Comparison of ENCODE assay signal across 26 cellular contexts in genomic region chr16:19380316-19380715, GRCh38. TPM values are rescaled to one million over a fixed set of nuclear protein-coding genes. Genes with fewer than 3 reads are reported as not detected.
A peak's percentile ranks its signal among the peaks of the same experiment; 100 is the strongest.
DNase-seq lines count a peak whose midpoint lies in the region; ATAC-seq and TF ChIP-seq lines count a peak whose summit lies in the region.
"Had no signal": no experiment of that assay in that cellular context is flagged by ENCODE, and none has a peak within 500 bp of the region (broad histone marks: within the 10 kb centered on the region; RNA-seq: fewer than 3 reads in every experiment).

No MANE protein-coding gene starts in this region.

- H3K4me3 ChIP-seq in DND-41 (ENCODE audit: low read depth in 1 of 2, low read length in 2 of 2) (no peak overlapping the region), liver (ENCODE audit: low read depth in 1 of 3, low read length in 3 of 3) (no peak overlapping the region), dorsolateral prefrontal cortex (no peak overlapping the region)
- H3K4me3 ChIP-seq: A549, body of pancreas, heart left ventricle, K562, Peyer's patch, upper lobe of left lung had no signal

- TF ChIP-seq CTCF in DND-41 (IDR thresholded peaks at IDR 0.05; ENCODE audit: borderline replicate concordance, extremely low read depth, low read length, poor library complexity, severe bottlenecking) (no peak), liver (IDR thresholded peaks at IDR 0.05; ENCODE audit: low read depth, low read length, missing input control) (no peak), dorsolateral prefrontal cortex (IDR thresholded peaks at IDR 0.05 in 54 of 56, conservative IDR thresholded peaks at IDR 0.05 in 2 of 56; ENCODE audit: low read depth in 1 of 56, partially characterized antibody in 56 of 56) (no peak)

- H2AFZ ChIP-seq in DND-41 (ENCODE audit: low read depth, low read length): no peak overlapping the region

- H3K9ac ChIP-seq in DND-41 (ENCODE audit: low read depth, low read length) (no peak overlapping the region), liver (ENCODE audit: low read depth in 1 of 2, low read length in 2 of 2) (no peak overlapping the region)

- H3K27me3 ChIP-seq in DND-41 (ENCODE audit: insufficient read depth, low read length, poor library complexity) (no peaks in the 10 kb centered on the region), liver (ENCODE audit: control insufficient read depth in 4 of 4, insufficient read depth in 4 of 4, low read length in 3 of 4) (no peaks in the 10 kb centered on the region), dorsolateral prefrontal cortex (peaks cover 0 to 8% (median 0%) of the 10 kb centered on the region in 45 donors)
- H3K27me3 ChIP-seq: body of pancreas, Peyer's patch, upper lobe of left lung had no signal

- H3K4me2 ChIP-seq in DND-41 (ENCODE audit: insufficient read depth, low read length): no peak overlapping the region
- H3K4me2 ChIP-seq: A549 had no signal

- H3K4me1 ChIP-seq in DND-41 (ENCODE audit: insufficient read depth, low read length) (no peaks in the 10 kb centered on the region; the same call in 1 of the 2 replicates), liver (ENCODE audit: control insufficient read depth in 4 of 4, insufficient read depth in 4 of 4, low read length in 3 of 4) (peaks cover 8 to 13% (median 10%) of the 10 kb centered on the region in 4 donors)
- H3K4me1 ChIP-seq: BE2C had no signal

- H3K27ac ChIP-seq in DND-41 (ENCODE audit: low read length) (no peak overlapping the region), liver (ENCODE audit: low read depth in 1 of 2, low read length in 2 of 2) (no peak overlapping the region), dorsolateral prefrontal cortex (no peak overlapping the region)
- H3K27ac ChIP-seq: A549, body of pancreas, heart left ventricle had no signal

- H4K20me1 ChIP-seq in DND-41 (ENCODE audit: insufficient read depth, low read length): no peaks in the 10 kb centered on the region

- no peaks in the 10 kb centered on the region for H3K79me2 ChIP-seq in DND-41 (ENCODE audit: insufficient read depth, low read length)

- DNase-seq in NCI-H1417 (lab: John Stamatoyannopoulos, UW): peak in 2 of 3 experiments; percentile 3 to 38
- DNase-seq in NCI-H1417 treated with DMSO at 0.1 percent for 48 hours (lab: John Stamatoyannopoulos, UW): no peak
- no peak for DNase-seq in DND-41
- DNase-seq in RPMI8226: peak; percentile 78
- no peak for DNase-seq in NCI-H345 treated with DMSO at 0.1 percent for 48 hours (lab: John Stamatoyannopoulos, UW; ENCODE audit: unreplicated experiment)
- DNase-seq in DMS114 treated with DMSO at 0.1 percent for 48 hours (lab: John Stamatoyannopoulos, UW; ENCODE audit: unreplicated experiment): no peak
- no peak for DNase-seq in dorsolateral prefrontal cortex
- DNase-seq: activated naive CD8-positive, alpha-beta T cell treated with anti-CD3 and anti-CD28 coated beads, Interleukin-2, amount 50 U/mL, for 24 hours; BE2C; body of pancreas; GDM1; HCEC 1CT; heart left ventricle; left cardiac atrium; natural killer cell; NCI-H187 treated with DMSO at 0.1 percent for 48 hours; NCI-H345; Peyer's patch; stimulated activated CD8-positive, alpha-beta memory T cell treated with anti-CD3 and anti-CD28 coated beads, Interleukin-4, amount 100 ng/mL, for 48 hours; upper lobe of left lung had no signal

- no peaks in the 10 kb centered on the region for H3K9me3 ChIP-seq in DND-41 (ENCODE audit: insufficient read depth, low read length, severe bottlenecking)
- H3K9me3 ChIP-seq in liver (ENCODE audit: control insufficient read depth in 4 of 4, low read length in 3 of 4): no peaks in the 10 kb centered on the region
- H3K9me3 ChIP-seq: A549, BE2C, body of pancreas, heart left ventricle, Peyer's patch, upper lobe of left lung had no signal

- intact Hi-C loops in dorsolateral prefrontal cortex (cut with DNase I): no loop called here

- H3K36me3 ChIP-seq in DND-41 (ENCODE audit: insufficient read depth, low read length) (no peaks in the 10 kb centered on the region), liver (ENCODE audit: control insufficient read depth in 4 of 4, insufficient read depth in 3 of 4, low read depth in 1 of 4, low read length in 3 of 4) (no peaks in the 10 kb centered on the region)
- H3K36me3 ChIP-seq: BE2C, heart left ventricle, Peyer's patch, upper lobe of left lung had no signal

- ATAC-seq in DND-41 (ENCODE audit: insufficient read depth, low read depth): peak; percentile 44; the same call in 1 of the 3 replicates
- ATAC-seq: A549; activated naive CD8-positive, alpha-beta T cell treated with anti-CD3 and anti-CD28 coated beads, Interleukin-2, amount 50 U/mL, for 24 hours; body of pancreas; heart left ventricle; K562; left cardiac atrium; natural killer cell; sciatic nerve; WTC11 had no signal

- no peak for TF ChIP-seq RAD21 in liver (IDR thresholded peaks at IDR 0.05)

- WGBS in liver: 13% methylated on average over 3 of the region's 3 CpGs

TF ChIP-seq in liver, 16 proteins besides CTCF, POLR2A, EP300 and RAD21:
- no peak for TF ChIP-seq RXRA (IDR thresholded peaks at IDR 0.05)
- TF ChIP-seq FOXA1 (IDR thresholded peaks at IDR 0.05): no peak
- TF ChIP-seq EGR1 (IDR thresholded peaks at IDR 0.05; ENCODE audit: low read depth in 2 of 2): no peak
- TF ChIP-seq JUND (IDR thresholded peaks at IDR 0.05): peak in 1 of 2 donors; percentile 27
- no peak for TF ChIP-seq HNF4G (IDR thresholded peaks at IDR 0.05)
- TF ChIP-seq FOXA2 (IDR thresholded peaks at IDR 0.05): peak; percentile 66
- no peak for TF ChIP-seq ZBTB33 (IDR thresholded peaks at IDR 0.05)
- TF ChIP-seq GABPA (IDR thresholded peaks at IDR 0.05 in 1 of 2, conservative IDR thresholded peaks at IDR 0.05 in 1 of 2): no peak
- no peak for TF ChIP-seq TAF1 (conservative IDR thresholded peaks at IDR 0.05)
- peak; percentile 37 for TF ChIP-seq MAX (IDR thresholded peaks at IDR 0.05)
- TF ChIP-seq SP1 (IDR thresholded peaks at IDR 0.05): peak; percentile 55
- TF ChIP-seq YY1 (IDR thresholded peaks at IDR 0.05): no peak
- no peak for TF ChIP-seq NR2F2 (IDR thresholded peaks at IDR 0.05)
- TF ChIP-seq REST (IDR thresholded peaks at IDR 0.05): peak; percentile 26
- TF ChIP-seq HNF4A (conservative IDR thresholded peaks at IDR 0.05): peak; percentile 13 to 51
- no peak for TF ChIP-seq ATF3 (IDR thresholded peaks at IDR 0.05)

RNA-seq across cellular contexts. Expression of gene TMC5, which starts 37.4 kb away (rescaled TPM):
- total RNA-seq in liver (1 to 10 TPM in 1 of 2 donors, under 1 TPM in 1; 0.50 to 1.2 TPM), dorsolateral prefrontal cortex (1 to 10 TPM in 24 of 120 experiments, under 1 TPM in 61, not detected in 35; 0.10 to 3.5 (median 0.45) TPM)
- 1 to 10 TPM in 1 of 2 donors, under 1 TPM in 1; 0.54 to 1.1 TPM for polyA plus RNA-seq in liver
- total RNA-seq: fibroblast of villous mesenchyme, natural killer cell had no signal
- polyA plus RNA-seq: heart left ventricle had no signal

Comparison
In these comparisons a context has a peak if more than half of its experiments do, and no peak if none do; other contexts are left out.
1. DNase-seq: peak in NCI-H1417 (2 of 3) and RPMI8226 (single experiment); none in NCI-H1417 treated with DMSO at 0.1 percent for 48 hours (single experiment), DND-41 (single experiment), NCI-H345 treated with DMSO at 0.1 percent for 48 hours (single experiment), DMS114 treated with DMSO at 0.1 percent for 48 hours (single experiment) and dorsolateral prefrontal cortex (0 of 10).